In genomic region chr1:13265124-13265523, GRCh38 we compare ENCODE assay signal across 10 cellular contexts. TPM values are rescaled to one million over a fixed set of nuclear protein-coding genes. Genes with fewer than 3 reads are reported as not detected.
DNase-seq lines count a peak whose midpoint lies in the region; ATAC-seq, FAIRE-seq and TF ChIP-seq lines count a peak whose summit lies in the region.
"Not testable (repeated sequence)": the region's sequence is repeated elsewhere in the genome, so short reads cannot be mapped to it uniquely, and the experiment has no call there.
"Had no signal": no experiment of that assay in that cellular context is flagged by ENCODE, and none has a peak within 500 bp of the region (broad histone marks: within the 10 kb centered on the region; RNA-seq: fewer than 3 reads in every experiment).

No MANE protein-coding gene starts in this region.

- not testable (repeated sequence) for H3K9me2 ChIP-seq in HCT116 (ENCODE audit: insufficient read depth)

- FAIRE-seq in HepG2 (lab: Jason Lieb, UNC) = not testable (repeated sequence)

- not testable (repeated sequence) for H3K4me1 Mint-ChIP-seq in activated CD8-positive, alpha-beta T cell treated with anti-CD3 and anti-CD28 coated beads for 36 hours (ENCODE audit: low read depth); stimulated activated naive CD8-positive, alpha-beta T cell treated with anti-CD3 and anti-CD28 coated beads, Interleukin-15, amount 100 ng/mL, for 72 hours

- not testable (repeated sequence) for H3K27me3 Mint-ChIP-seq in activated CD8-positive, alpha-beta T cell treated with anti-CD3 and anti-CD28 coated beads for 36 hours; stimulated activated naive CD8-positive, alpha-beta T cell treated with anti-CD3 and anti-CD28 coated beads, Interleukin-15, amount 100 ng/mL, for 72 hours

- not testable (repeated sequence) for TF ChIP-seq CTCF in HCT116 (IDR thresholded peaks at IDR 0.05 in 2 of 3, conservative IDR thresholded peaks at IDR 0.05 in 1 of 3; ENCODE audit: borderline replicate concordance in 1 of 3, insufficient read depth in 1 of 3, low read depth in 2 of 3, low read length in 2 of 3); Panc1 (IDR thresholded peaks at IDR 0.05); activated CD8-positive, alpha-beta T cell treated with anti-CD3 and anti-CD28 coated beads for 36 hours (IDR thresholded peaks at IDR 0.05); HepG2 (CRISPR knock-in tag; IDR thresholded peaks at IDR 0.05)

- not testable (repeated sequence) for H3K4me3 ChIP-seq in HCT116 (replicated peaks in 1 of 2; ENCODE audit: low read depth in 1 of 2, low read length in 2 of 2); Panc1 (ENCODE audit: low read depth in 2 of 2, low read length in 2 of 2); HepG2 (replicated peaks in 1 of 3; ENCODE audit: insufficient read depth in 1 of 3, low read depth in 2 of 3, low read length in 3 of 3)

- POLR2A ChIA-PET in HCT116 (lab: Charles Lee); Panc1 (lab: Charles Lee); activated CD8-positive, alpha-beta T cell treated with anti-CD3 and anti-CD28 coated beads for 36 hours (lab: Charles Lee); HepG2 (lab: Yijun Ruan, JAX): not testable (repeated sequence)

- DNase-seq in HCT116 (ENCODE audit: low read depth, low spot score); Panc1 (ENCODE audit: low read depth, low spot score); activated CD8-positive, alpha-beta T cell treated with anti-CD3 and anti-CD28 coated beads for 36 hours; HepG2 (ENCODE audit: low spot score); stimulated activated naive CD8-positive, alpha-beta T cell treated with anti-CD3 and anti-CD28 coated beads, Interleukin-15, amount 100 ng/mL, for 72 hours: not testable (repeated sequence)

- not testable (repeated sequence) for H3K36me3 ChIP-seq in HCT116 (ENCODE audit: control insufficient read depth in 1 of 2, insufficient read depth in 2 of 2, low read length in 2 of 2); Panc1 (ENCODE audit: control insufficient read depth, insufficient read depth, low read length); HepG2 (replicated peaks in 1 of 2; ENCODE audit: control insufficient read depth in 1 of 2, insufficient read depth in 2 of 2, low read length in 2 of 2)

- TF ChIP-seq POLR2A in HCT116 (IDR thresholded peaks at IDR 0.05; ENCODE audit: borderline replicate concordance, extremely low read depth, insufficient read depth, insufficient read length); HepG2 (IDR thresholded peaks at IDR 0.05; ENCODE audit: insufficient read depth in 1 of 2, low read depth in 2 of 2, low read length in 2 of 2): not testable (repeated sequence)

- not testable (repeated sequence) for TF ChIP-seq EP300 in HepG2 (IDR thresholded peaks at IDR 0.05; ENCODE audit: low read depth in 2 of 2, low read length in 2 of 2); HepG2 (CRISPR knock-in tag; IDR thresholded peaks at IDR 0.05; ENCODE audit: borderline replicate concordance)

- H3K9me3 Mint-ChIP-seq in activated CD8-positive, alpha-beta T cell treated with anti-CD3 and anti-CD28 coated beads for 36 hours; stimulated activated naive CD8-positive, alpha-beta T cell treated with anti-CD3 and anti-CD28 coated beads, Interleukin-15, amount 100 ng/mL, for 72 hours: not testable (repeated sequence)

- H3K36me3 Mint-ChIP-seq in activated CD8-positive, alpha-beta T cell treated with anti-CD3 and anti-CD28 coated beads for 36 hours (ENCODE audit: low read depth) = not testable (repeated sequence)

- H3K27ac ChIP-seq in HCT116 (ENCODE audit: low read depth, low read length); Panc1 (ENCODE audit: low read length); HepG2 (ENCODE audit: extremely low read length, insufficient read depth, low read length): not testable (repeated sequence)

- WGBS in HepG2 (ENCODE audit: low lambda C conversion rate) = no CpG with 5 or more reads among the region's 3 CpGs

- ATAC-seq in HCT116 = peak; percentile 90
- peak; percentile 71; the same call in 1 of the 2 replicates for ATAC-seq in Panc1
- ATAC-seq in activated CD8-positive, alpha-beta T cell treated with anti-CD3 and anti-CD28 coated beads for 36 hours = peak; percentile 39
- peak; percentile 44; the same call in 1 of the 3 replicates for ATAC-seq in HepG2
- ATAC-seq in stimulated activated naive CD8-positive, alpha-beta T cell treated with anti-CD3 and anti-CD28 coated beads, Interleukin-15, amount 100 ng/mL, for 72 hours = peak; percentile 35

- not testable (repeated sequence) for H2AFZ ChIP-seq in HCT116 (ENCODE audit: low read depth, low read length, poor library complexity, severe bottlenecking); HepG2 (ENCODE audit: low read length)

- H3K4me2 ChIP-seq in HCT116 (ENCODE audit: low read length); HepG2 (ENCODE audit: low read depth, low read length): not testable (repeated sequence)

- in situ Hi-C loops in Panc1 (cut with HindIII; ENCODE audit: low pct_unique_long_range_greater_than_20kb, low sequenced_read_pairs); HepG2 (cut with HindIII; ENCODE audit: extremely low pct_ligation_motif_present, low pct_unique_long_range_greater_than_20kb): not testable (repeated sequence)

- H3K27me3 ChIP-seq in HCT116 (ENCODE audit: insufficient read depth, low read length); Panc1 (ENCODE audit: control insufficient read depth, insufficient read depth, low read length); HepG2 (ENCODE audit: control insufficient read depth in 1 of 2, insufficient read depth in 2 of 2, low read length in 2 of 2): not testable (repeated sequence)

- TF ChIP-seq RAD21 in HCT116 (IDR thresholded peaks at IDR 0.05; ENCODE audit: low read depth); HepG2 (CRISPR knock-in tag; IDR thresholded peaks at IDR 0.05): not testable (repeated sequence)

- H3K4me3 Mint-ChIP-seq in activated CD8-positive, alpha-beta T cell treated with anti-CD3 and anti-CD28 coated beads for 36 hours; stimulated activated naive CD8-positive, alpha-beta T cell treated with anti-CD3 and anti-CD28 coated beads, Interleukin-15, amount 100 ng/mL, for 72 hours: not testable (repeated sequence)

- H3K27ac Mint-ChIP-seq in activated CD8-positive, alpha-beta T cell treated with anti-CD3 and anti-CD28 coated beads for 36 hours; stimulated activated naive CD8-positive, alpha-beta T cell treated with anti-CD3 and anti-CD28 coated beads, Interleukin-15, amount 100 ng/mL, for 72 hours: not testable (repeated sequence)

- intact Hi-C loops in HCT116 (cut with micrococcal nuclease); Panc1 (cut with micrococcal nuclease; ENCODE audit: unreplicated experiment); activated CD8-positive, alpha-beta T cell treated with anti-CD3 and anti-CD28 coated beads for 36 hours (cut with micrococcal nuclease); HepG2 (cut with micrococcal nuclease; ENCODE audit: unreplicated experiment): not testable (repeated sequence)

- RAD21 ChIA-PET in HCT116 (lab: Charles Lee; ENCODE audit: low non-redundant PET in 1 of 2, low total read pairs in 2 of 2, uncharacterized antibody in 2 of 2, unreplicated experiment in 2 of 2) = not testable (repeated sequence)

- not testable (repeated sequence) for H4K20me1 ChIP-seq in HCT116 (ENCODE audit: insufficient read depth); HepG2 (ENCODE audit: insufficient read depth, low read length)

- H3K79me2 ChIP-seq in HCT116 (ENCODE audit: insufficient read depth, low read length); HepG2 (ENCODE audit: insufficient read depth, low read length): not testable (repeated sequence)

- H3K9me3 ChIP-seq in HCT116 (ENCODE audit: control insufficient read depth in 1 of 2, insufficient read depth in 1 of 2, low read depth in 1 of 2, low read length in 2 of 2); Panc1 (ENCODE audit: control insufficient read depth, insufficient read depth, low read depth, low read length); HepG2 (ENCODE audit: low read length): not testable (repeated sequence)

- not testable (repeated sequence) for H3K9ac ChIP-seq in HCT116 (ENCODE audit: low read length); HepG2 (ENCODE audit: insufficient read depth, low read depth, low read length)

- BruUV-seq in HCT116 (replicated peaks; lab: Mats Ljungman, UMichigan); Panc1 (replicated peaks; lab: Mats Ljungman, UMichigan); HepG2 (replicated peaks; lab: Mats Ljungman, UMichigan): not testable (repeated sequence)

- CTCF ChIA-PET in HCT116 (lab: Charles Lee); Panc1 (lab: Charles Lee); activated CD8-positive, alpha-beta T cell treated with anti-CD3 and anti-CD28 coated beads for 36 hours (lab: Charles Lee); HepG2 (lab: Yijun Ruan, JAX; ENCODE audit: low intra/inter-chr PET ratio, low total read pairs): not testable (repeated sequence)

- not testable (repeated sequence) for H3K4me1 ChIP-seq in HCT116 (ENCODE audit: control insufficient read depth in 1 of 2, insufficient read depth in 2 of 2, low read length in 2 of 2); Panc1 (ENCODE audit: control insufficient read depth, insufficient read depth, low read length); HepG2 (ENCODE audit: insufficient read depth, low read length)

RNA-seq across cellular contexts. Expression of gene PRAMEF5, which starts 11.1 kb away (rescaled TPM):
- not detected for total RNA-seq in HCT116 (2021; ENCODE audit: unreplicated experiment)
- polyA plus RNA-seq in HCT116 (2012) = not detected in 2 replicates
- total RNA-seq in Panc1 (2021; ENCODE audit: unreplicated experiment) = not detected
- not detected for polyA plus RNA-seq in Panc1 (2012; ENCODE audit: insufficient read length)
- not detected for total RNA-seq in activated CD8-positive, alpha-beta T cell treated with anti-CD3 and anti-CD28 coated beads for 36 hours
- total RNA-seq in HepG2 (2016; rRNA removed; fragmentation: Illumina TruSeq; extraction: Trizol) = not detected in 2 replicates
- total RNA-seq in HepG2 (2016; cell fraction: cytosol; rRNA removed; fragmentation: Illumina TruSeq; extraction: Trizol; ENCODE audit: low read depth) = not detected in 2 replicates
- not detected in 2 replicates for total RNA-seq in HepG2 (2016; cell fraction: insoluble cytoplasmic fraction; rRNA removed; fragmentation: Illumina TruSeq; extraction: Trizol)
- total RNA-seq in HepG2 (2016; cell fraction: membrane; rRNA removed; fragmentation: Illumina TruSeq; extraction: Trizol) = not detected in 2 replicates
- total RNA-seq in HepG2 (2016; cell fraction: nucleus; rRNA removed; fragmentation: Illumina TruSeq; extraction: Trizol) = not detected in 2 replicates
- polyA plus RNA-seq in HepG2 (2011; rRNA removed) = not detected in 2 replicates
- not detected in 2 replicates for polyA plus RNA-seq in HepG2 (2011; cell fraction: cytosol; rRNA removed)
- not detected in 2 replicates for polyA plus RNA-seq in HepG2 (2011; cell fraction: nucleus; rRNA removed)
- polyA plus RNA-seq in HepG2 (2012) = not detected in 2 replicates
- not detected in 2 replicates for polyA plus RNA-seq in HepG2 (2016; cell fraction: cytosol; fragmentation: Illumina TruSeq; extraction: Trizol; ENCODE audit: low read depth)
- polyA plus RNA-seq in HepG2 (2016; cell fraction: insoluble cytoplasmic fraction; fragmentation: Illumina TruSeq; extraction: Trizol; ENCODE audit: low read depth) = not detected in 2 replicates
- not detected in 2 replicates for polyA plus RNA-seq in HepG2 (2016; cell fraction: membrane; fragmentation: Illumina TruSeq; extraction: Trizol; ENCODE audit: low read depth)
- polyA plus RNA-seq in HepG2 (2016; cell fraction: nucleus; fragmentation: Illumina TruSeq; extraction: Trizol; ENCODE audit: insufficient read depth, low read depth) = not detected in 2 replicates
- polyA minus RNA-seq in HepG2 (2011; rRNA and poly(A)+ RNA removed; ENCODE audit: low replicate concordance) = not detected in 2 replicates
- not detected in 2 replicates for polyA minus RNA-seq in HepG2 (2011; cell fraction: cytosol; rRNA and poly(A)+ RNA removed)
- polyA minus RNA-seq in HepG2 (2011; cell fraction: nucleus; rRNA and poly(A)+ RNA removed) = not detected in 2 replicates
- total RNA-seq: A172; CD4-positive, CD25-positive, alpha-beta regulatory T cell; CD8-positive, alpha-beta memory T cell; H1; H9 had no signal
- polyA plus RNA-seq: CD4-positive, CD25-positive, alpha-beta regulatory T cell; CD8-positive, alpha-beta memory T cell; H1 had no signal

RNA-seq across cellular contexts. Expression of gene PRAMEF8, which starts 19.8 kb away (rescaled TPM):
- total RNA-seq in HCT116 (2021; ENCODE audit: unreplicated experiment) = not detected
- not detected in 2 replicates for polyA plus RNA-seq in HCT116 (2012)
- total RNA-seq in Panc1 (2021; ENCODE audit: unreplicated experiment) = not detected
- polyA plus RNA-seq in Panc1 (2012; ENCODE audit: insufficient read length) = not detected
- not detected for total RNA-seq in activated CD8-positive, alpha-beta T cell treated with anti-CD3 and anti-CD28 coated beads for 36 hours
- not detected in 2 replicates for total RNA-seq in HepG2 (2016; rRNA removed; fragmentation: Illumina TruSeq; extraction: Trizol)
- total RNA-seq in HepG2 (2016; cell fraction: cytosol; rRNA removed; fragmentation: Illumina TruSeq; extraction: Trizol; ENCODE audit: low read depth) = not detected in 2 replicates
- not detected in 2 replicates for total RNA-seq in HepG2 (2016; cell fraction: insoluble cytoplasmic fraction; rRNA removed; fragmentation: Illumina TruSeq; extraction: Trizol)
- total RNA-seq in HepG2 (2016; cell fraction: membrane; rRNA removed; fragmentation: Illumina TruSeq; extraction: Trizol) = not detected in 2 replicates
- total RNA-seq in HepG2 (2016; cell fraction: nucleus; rRNA removed; fragmentation: Illumina TruSeq; extraction: Trizol) = not detected in 2 replicates
- polyA plus RNA-seq in HepG2 (2011; rRNA removed) = not detected in 2 replicates
- not detected in 2 replicates for polyA plus RNA-seq in HepG2 (2011; cell fraction: cytosol; rRNA removed)
- polyA plus RNA-seq in HepG2 (2011; cell fraction: nucleus; rRNA removed) = not detected in 2 replicates
- not detected in 2 replicates for polyA plus RNA-seq in HepG2 (2012)
- not detected in 2 replicates for polyA plus RNA-seq in HepG2 (2016; cell fraction: cytosol; fragmentation: Illumina TruSeq; extraction: Trizol; ENCODE audit: low read depth)
- polyA plus RNA-seq in HepG2 (2016; cell fraction: insoluble cytoplasmic fraction; fragmentation: Illumina TruSeq; extraction: Trizol; ENCODE audit: low read depth) = not detected in 2 replicates
- polyA plus RNA-seq in HepG2 (2016; cell fraction: membrane; fragmentation: Illumina TruSeq; extraction: Trizol; ENCODE audit: low read depth) = not detected in 2 replicates
- polyA plus RNA-seq in HepG2 (2016; cell fraction: nucleus; fragmentation: Illumina TruSeq; extraction: Trizol; ENCODE audit: insufficient read depth, low read depth) = not detected in 2 replicates
- polyA minus RNA-seq in HepG2 (2011; rRNA and poly(A)+ RNA removed; ENCODE audit: low replicate concordance) = not detected in 2 replicates
- polyA minus RNA-seq in HepG2 (2011; cell fraction: cytosol; rRNA and poly(A)+ RNA removed) = not detected in 2 replicates
- polyA minus RNA-seq in HepG2 (2011; cell fraction: nucleus; rRNA and poly(A)+ RNA removed) = not detected in 2 replicates
- total RNA-seq: A172; CD4-positive, CD25-positive, alpha-beta regulatory T cell; CD8-positive, alpha-beta memory T cell; H1; H9 had no signal
- polyA plus RNA-seq: CD4-positive, CD25-positive, alpha-beta regulatory T cell; CD8-positive, alpha-beta memory T cell; H1 had no signal

RNA-seq across cellular contexts. Expression of gene PRAMEF33, which starts 38.2 kb away (rescaled TPM):
- not detected for total RNA-seq in HCT116 (2021; ENCODE audit: unreplicated experiment)
- polyA plus RNA-seq in HCT116 (2012) = not detected in 2 replicates
- not detected for total RNA-seq in Panc1 (2021; ENCODE audit: unreplicated experiment)
- polyA plus RNA-seq in Panc1 (2012; ENCODE audit: insufficient read length) = not detected
- not detected for total RNA-seq in activated CD8-positive, alpha-beta T cell treated with anti-CD3 and anti-CD28 coated beads for 36 hours
- total RNA-seq in HepG2 (2016; rRNA removed; fragmentation: Illumina TruSeq; extraction: Trizol) = not detected in 2 replicates
- total RNA-seq in HepG2 (2016; cell fraction: cytosol; rRNA removed; fragmentation: Illumina TruSeq; extraction: Trizol; ENCODE audit: low read depth) = not detected in 2 replicates
- not detected in 2 replicates for total RNA-seq in HepG2 (2016; cell fraction: insoluble cytoplasmic fraction; rRNA removed; fragmentation: Illumina TruSeq; extraction: Trizol)
- not detected in 2 replicates for total RNA-seq in HepG2 (2016; cell fraction: membrane; rRNA removed; fragmentation: Illumina TruSeq; extraction: Trizol)
- total RNA-seq in HepG2 (2016; cell fraction: nucleus; rRNA removed; fragmentation: Illumina TruSeq; extraction: Trizol) = not detected in 2 replicates
- not detected in 2 replicates for polyA plus RNA-seq in HepG2 (2011; rRNA removed)
- not detected in 2 replicates for polyA plus RNA-seq in HepG2 (2011; cell fraction: cytosol; rRNA removed)
- polyA plus RNA-seq in HepG2 (2011; cell fraction: nucleus; rRNA removed) = not detected in 2 replicates
- polyA plus RNA-seq in HepG2 (2012) = not detected in 2 replicates
- polyA plus RNA-seq in HepG2 (2016; cell fraction: cytosol; fragmentation: Illumina TruSeq; extraction: Trizol; ENCODE audit: low read depth) = not detected in 2 replicates
- polyA plus RNA-seq in HepG2 (2016; cell fraction: insoluble cytoplasmic fraction; fragmentation: Illumina TruSeq; extraction: Trizol; ENCODE audit: low read depth) = not detected in 2 replicates
- polyA plus RNA-seq in HepG2 (2016; cell fraction: membrane; fragmentation: Illumina TruSeq; extraction: Trizol; ENCODE audit: low read depth) = not detected in 2 replicates
- polyA plus RNA-seq in HepG2 (2016; cell fraction: nucleus; fragmentation: Illumina TruSeq; extraction: Trizol; ENCODE audit: insufficient read depth, low read depth) = not detected in 2 replicates
- polyA minus RNA-seq in HepG2 (2011; rRNA and poly(A)+ RNA removed; ENCODE audit: low replicate concordance) = not detected in 2 replicates
- not detected in 2 replicates for polyA minus RNA-seq in HepG2 (2011; cell fraction: cytosol; rRNA and poly(A)+ RNA removed)
- polyA minus RNA-seq in HepG2 (2011; cell fraction: nucleus; rRNA and poly(A)+ RNA removed) = not detected in 2 replicates
- total RNA-seq: A172; CD4-positive, CD25-positive, alpha-beta regulatory T cell; CD8-positive, alpha-beta memory T cell; H1; H9 had no signal
- polyA plus RNA-seq: CD4-positive, CD25-positive, alpha-beta regulatory T cell; CD8-positive, alpha-beta memory T cell; H1 had no signal

RNA-seq across cellular contexts. Expression of gene PRAMEF18, which starts 39.2 kb away (rescaled TPM):
- total RNA-seq in HCT116 (2021; ENCODE audit: unreplicated experiment) = not detected
- not detected in 2 replicates for polyA plus RNA-seq in HCT116 (2012)
- not detected for total RNA-seq in Panc1 (2021; ENCODE audit: unreplicated experiment)
- not detected for polyA plus RNA-seq in Panc1 (2012; ENCODE audit: insufficient read length)
- not detected for total RNA-seq in activated CD8-positive, alpha-beta T cell treated with anti-CD3 and anti-CD28 coated beads for 36 hours
- not detected in 2 replicates for total RNA-seq in HepG2 (2016; rRNA removed; fragmentation: Illumina TruSeq; extraction: Trizol)
- not detected in 2 replicates for total RNA-seq in HepG2 (2016; cell fraction: cytosol; rRNA removed; fragmentation: Illumina TruSeq; extraction: Trizol; ENCODE audit: low read depth)
- not detected in 2 replicates for total RNA-seq in HepG2 (2016; cell fraction: insoluble cytoplasmic fraction; rRNA removed; fragmentation: Illumina TruSeq; extraction: Trizol)
- not detected in 2 replicates for total RNA-seq in HepG2 (2016; cell fraction: membrane; rRNA removed; fragmentation: Illumina TruSeq; extraction: Trizol)
- not detected in 2 replicates for total RNA-seq in HepG2 (2016; cell fraction: nucleus; rRNA removed; fragmentation: Illumina TruSeq; extraction: Trizol)
- not detected in 2 replicates for polyA plus RNA-seq in HepG2 (2011; rRNA removed)
- not detected in 2 replicates for polyA plus RNA-seq in HepG2 (2011; cell fraction: cytosol; rRNA removed)
- polyA plus RNA-seq in HepG2 (2011; cell fraction: nucleus; rRNA removed) = not detected in 2 replicates
- polyA plus RNA-seq in HepG2 (2012) = not detected in 2 replicates
- not detected in 2 replicates for polyA plus RNA-seq in HepG2 (2016; cell fraction: cytosol; fragmentation: Illumina TruSeq; extraction: Trizol; ENCODE audit: low read depth)
- polyA plus RNA-seq in HepG2 (2016; cell fraction: insoluble cytoplasmic fraction; fragmentation: Illumina TruSeq; extraction: Trizol; ENCODE audit: low read depth) = not detected in 2 replicates
- not detected in 2 replicates for polyA plus RNA-seq in HepG2 (2016; cell fraction: membrane; fragmentation: Illumina TruSeq; extraction: Trizol; ENCODE audit: low read depth)
- polyA plus RNA-seq in HepG2 (2016; cell fraction: nucleus; fragmentation: Illumina TruSeq; extraction: Trizol; ENCODE audit: insufficient read depth, low read depth) = not detected in 2 replicates
- polyA minus RNA-seq in HepG2 (2011; rRNA and poly(A)+ RNA removed; ENCODE audit: low replicate concordance) = not detected in 2 replicates
- not detected in 2 replicates for polyA minus RNA-seq in HepG2 (2011; cell fraction: cytosol; rRNA and poly(A)+ RNA removed)
- not detected in 2 replicates for polyA minus RNA-seq in HepG2 (2011; cell fraction: nucleus; rRNA and poly(A)+ RNA removed)
- total RNA-seq: A172; CD4-positive, CD25-positive, alpha-beta regulatory T cell; CD8-positive, alpha-beta memory T cell; H1; H9 had no signal
- polyA plus RNA-seq: CD4-positive, CD25-positive, alpha-beta regulatory T cell; CD8-positive, alpha-beta memory T cell; H1 had no signal

RNA-seq across cellular contexts. Expression of gene PRAMEF15, which starts 50.3 kb away (rescaled TPM):
- total RNA-seq in HCT116 (2021; ENCODE audit: unreplicated experiment) (not detected), Panc1 (2021; ENCODE audit: unreplicated experiment) (not detected), HepG2 (2016; rRNA removed; fragmentation: Illumina TruSeq; extraction: Trizol) (not detected in 2 replicates)
- not detected in 2 replicates for polyA plus RNA-seq in HCT116 (2012)
- polyA plus RNA-seq in Panc1 (2012; ENCODE audit: insufficient read length) = not detected
- not detected for total RNA-seq in activated CD8-positive, alpha-beta T cell treated with anti-CD3 and anti-CD28 coated beads for 36 hours
- total RNA-seq in HepG2 (2016; cell fraction: cytosol; rRNA removed; fragmentation: Illumina TruSeq; extraction: Trizol; ENCODE audit: low read depth) = not detected in 2 replicates
- not detected in 2 replicates for total RNA-seq in HepG2 (2016; cell fraction: insoluble cytoplasmic fraction; rRNA removed; fragmentation: Illumina TruSeq; extraction: Trizol)
- total RNA-seq in HepG2 (2016; cell fraction: membrane; rRNA removed; fragmentation: Illumina TruSeq; extraction: Trizol) = not detected in 2 replicates
- not detected in 2 replicates for total RNA-seq in HepG2 (2016; cell fraction: nucleus; rRNA removed; fragmentation: Illumina TruSeq; extraction: Trizol)
- not detected in 2 replicates for polyA plus RNA-seq in HepG2 (2011; rRNA removed)
- not detected in 2 replicates for polyA plus RNA-seq in HepG2 (2011; cell fraction: cytosol; rRNA removed)
- not detected in 2 replicates for polyA plus RNA-seq in HepG2 (2011; cell fraction: nucleus; rRNA removed)
- not detected in 2 replicates for polyA plus RNA-seq in HepG2 (2012)
- not detected in 2 replicates for polyA plus RNA-seq in HepG2 (2016; cell fraction: cytosol; fragmentation: Illumina TruSeq; extraction: Trizol; ENCODE audit: low read depth)
- polyA plus RNA-seq in HepG2 (2016; cell fraction: insoluble cytoplasmic fraction; fragmentation: Illumina TruSeq; extraction: Trizol; ENCODE audit: low read depth) = not detected in 2 replicates
- not detected in 2 replicates for polyA plus RNA-seq in HepG2 (2016; cell fraction: membrane; fragmentation: Illumina TruSeq; extraction: Trizol; ENCODE audit: low read depth)
- polyA plus RNA-seq in HepG2 (2016; cell fraction: nucleus; fragmentation: Illumina TruSeq; extraction: Trizol; ENCODE audit: insufficient read depth, low read depth) = not detected in 2 replicates
- not detected in 2 replicates for polyA minus RNA-seq in HepG2 (2011; rRNA and poly(A)+ RNA removed; ENCODE audit: low replicate concordance)
- not detected in 2 replicates for polyA minus RNA-seq in HepG2 (2011; cell fraction: cytosol; rRNA and poly(A)+ RNA removed)
- polyA minus RNA-seq in HepG2 (2011; cell fraction: nucleus; rRNA and poly(A)+ RNA removed) = not detected in 2 replicates
- total RNA-seq: A172; CD4-positive, CD25-positive, alpha-beta regulatory T cell; CD8-positive, alpha-beta memory T cell; H1; H9 had no signal
- polyA plus RNA-seq: CD4-positive, CD25-positive, alpha-beta regulatory T cell; CD8-positive, alpha-beta memory T cell; H1 had no signal

Comparison
In these comparisons a context has a peak if more than half of its experiments do, and no peak if none do; other contexts are left out.
1. ATAC-seq: peak in every context shown above with its lines; median percentile 90 in HCT116; 71 in Panc1; 44 in HepG2; 39 in activated CD8-positive, alpha-beta T cell treated with anti-CD3 and anti-CD28 coated beads for 36 hours; 35 in stimulated activated naive CD8-positive, alpha-beta T cell treated with anti-CD3 and anti-CD28 coated beads, Interleukin-15, amount 100 ng/mL, for 72 hours.